Comparison of ENCODE assay signal across 8 cellular contexts in the genomic region with DNA sequence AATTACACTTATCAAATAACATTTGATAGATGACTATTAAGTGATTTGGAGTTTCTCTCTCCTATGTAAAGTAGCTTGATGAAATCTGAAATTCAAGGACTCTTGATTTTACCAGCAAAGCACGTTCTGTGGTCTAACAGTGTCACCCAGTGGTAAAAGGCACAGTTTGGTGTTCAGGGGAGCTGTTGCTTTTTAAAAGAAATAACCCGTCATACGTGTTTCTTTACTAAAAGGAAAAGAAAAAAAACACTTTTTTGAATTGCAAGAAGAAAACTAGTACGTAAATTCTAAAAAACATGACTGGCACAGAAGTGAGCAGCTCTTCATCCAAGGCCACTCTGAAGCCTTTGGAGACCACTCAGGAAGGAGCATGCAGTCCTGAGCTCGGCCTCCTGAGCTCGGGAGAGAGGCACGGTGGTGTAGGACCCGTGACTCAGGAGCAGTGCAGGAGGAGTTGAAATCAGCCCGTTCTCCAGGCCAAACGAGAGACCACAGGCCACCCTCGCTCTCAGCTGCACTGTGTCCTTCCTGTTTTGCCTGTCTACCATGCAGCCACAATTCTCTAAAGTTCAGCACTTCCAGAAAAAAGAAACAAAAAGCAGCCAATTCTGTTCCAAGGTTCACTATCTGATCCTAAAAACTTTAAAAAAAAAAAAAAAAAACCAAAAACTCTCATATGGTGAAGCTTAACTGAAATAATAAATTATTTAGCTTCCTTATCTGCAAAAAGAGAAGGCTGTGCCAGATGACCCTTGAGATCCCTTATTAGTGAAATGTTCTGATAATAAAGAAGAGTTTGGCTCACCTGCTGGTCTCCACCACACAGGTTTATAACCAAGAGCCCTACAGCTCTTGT.
DNase-seq lines count a peak whose midpoint lies in the region; ATAC-seq and TF ChIP-seq lines count a peak whose summit lies in the region.

No MANE protein-coding gene starts in this region.

- in situ Hi-C loops in Panc1 (cut with HindIII; ENCODE audit: low pct_unique_long_range_greater_than_20kb, low sequenced_read_pairs), result no loop called here

- no peaks in the 10 kb centered on the region for H3F3A ChIP-seq in SK-N-SH (replicated peaks; ENCODE audit: insufficient read depth)

- no peak for DNase-seq in SK-N-SH
- DNase-seq in Panc1 (ENCODE audit: low read depth, low spot score), result no peak
- no peak for DNase-seq in endothelial cell (ENCODE audit: low spot score)
- DNase-seq in osteocyte (ENCODE audit: extremely low spot score, unreplicated experiment), result no peak
- DNase-seq in glutamatergic neuron, result no peak

- CTCF ChIA-PET in SK-N-SH (lab: Yijun Ruan, JAX) (interaction anchor here (1.4 to 5.2 kb wide), 4 partner anchors 10 to 280 kb away, joined by 3 to 28 read pairs (median 6); no protein-coding TSS in a partner anchor), Panc1 (lab: Charles Lee) (interaction anchor here (0.7 to 1.0 kb wide), 2 partner anchors 280 to 1384 kb away, joined by 3 to 4 read pairs; no protein-coding TSS in a partner anchor)

- no peak for TF ChIP-seq EP300 in SK-N-SH (IDR thresholded peaks at IDR 0.05; ENCODE audit: borderline replicate concordance in 1 of 2, low read depth in 1 of 2, low read length in 1 of 2)

- H3K36me3 Mint-ChIP-seq in endothelial cell (ENCODE audit: low read depth, unreplicated experiment) (peaks cover 46% of the 10 kb centered on the region), osteocyte (ENCODE audit: unreplicated experiment) (peaks cover 27% of the 10 kb centered on the region), glutamatergic neuron (ENCODE audit: unreplicated experiment) (no peaks in the 10 kb centered on the region)

- H3K27me3 ChIP-seq in SK-N-SH (ENCODE audit: insufficient read depth), result no peaks in the 10 kb centered on the region
- no peaks in the 10 kb centered on the region for H3K27me3 ChIP-seq in Panc1 (ENCODE audit: control insufficient read depth, insufficient read depth, low read length)

- intact Hi-C loops in Panc1 (cut with micrococcal nuclease; ENCODE audit: unreplicated experiment), result no loop called here

- no peak overlapping the region for H3K4me3 ChIP-seq in SK-N-SH (ENCODE audit: low read depth in 2 of 2, low read length in 1 of 2)
- H3K4me3 ChIP-seq in Panc1 (ENCODE audit: low read depth in 2 of 2, low read length in 2 of 2), result no peak overlapping the region

- no peaks in the 10 kb centered on the region for H3K9me2 ChIP-seq in SK-N-SH

- POLR2A ChIA-PET in SK-N-SH (lab: Yijun Ruan, JAX) (interaction anchor here (0.6 to 1.1 kb wide), 2 partner anchors 9 to 210 kb away, joined by 3 read pairs; no protein-coding TSS in a partner anchor), Panc1 (lab: Charles Lee) (no interaction called here)

- H3K4me1 ChIP-seq in SK-N-SH (ENCODE audit: control insufficient read depth in 1 of 2, insufficient read depth in 2 of 2, low read depth in 1 of 2, low read length in 1 of 2), result peaks cover 0 to 8% of the 10 kb centered on the region in 2 experiments; a peak in 2 of 4 replicates
- no peaks in the 10 kb centered on the region for H3K4me1 ChIP-seq in Panc1 (ENCODE audit: control insufficient read depth, insufficient read depth, low read length)

- WGBS in SK-N-SH (ENCODE audit: low lambda C conversion rate), result 87% methylated on average over 11 of the region's 11 CpGs

- no peaks in the 10 kb centered on the region for H3K9me3 Mint-ChIP-seq in endothelial cell (ENCODE audit: unreplicated experiment)
- H3K9me3 Mint-ChIP-seq in osteocyte (ENCODE audit: unreplicated experiment), result no peaks in the 10 kb centered on the region
- H3K9me3 Mint-ChIP-seq in glutamatergic neuron (ENCODE audit: unreplicated experiment), result no peaks in the 10 kb centered on the region

- H3K4me3 Mint-ChIP-seq in endothelial cell (ENCODE audit: unreplicated experiment) (no peak overlapping the region), osteocyte (ENCODE audit: unreplicated experiment) (no peak overlapping the region), glutamatergic neuron (ENCODE audit: unreplicated experiment) (no peak overlapping the region)

- H3K4me1 Mint-ChIP-seq in endothelial cell (ENCODE audit: unreplicated experiment) (peaks cover 68% of the 10 kb centered on the region), osteocyte (ENCODE audit: unreplicated experiment) (peaks cover 32% of the 10 kb centered on the region), glutamatergic neuron (ENCODE audit: low read depth, unreplicated experiment) (peaks cover 32% of the 10 kb centered on the region)

- no peaks in the 10 kb centered on the region for H3K79me2 ChIP-seq in SK-N-SH (ENCODE audit: insufficient read depth)

- no peak overlapping the region for H3K9ac ChIP-seq in SK-N-SH

- H3K27ac Mint-ChIP-seq in endothelial cell (ENCODE audit: unreplicated experiment) (peak overlapping the region; percentile 54), osteocyte (ENCODE audit: unreplicated experiment) (no peak overlapping the region), glutamatergic neuron (ENCODE audit: unreplicated experiment) (no peak overlapping the region)

- TF ChIP-seq CTCF in SK-N-SH (IDR thresholded peaks at IDR 0.05) (peak; percentile 44; the same call in 1 of the 2 replicates), Panc1 (IDR thresholded peaks at IDR 0.05) (peak; percentile 30; the same call in 1 of the 2 replicates), endothelial cell (IDR thresholded peaks at IDR 0.05; ENCODE audit: unreplicated experiment) (no peak), osteocyte (IDR thresholded peaks at IDR 0.05) (peak; percentile 53), glutamatergic neuron (IDR thresholded peaks at IDR 0.05; ENCODE audit: partially characterized antibody, unreplicated experiment) (no peak)

- peaks cover 20% of the 10 kb centered on the region for H3K27me3 Mint-ChIP-seq in endothelial cell (ENCODE audit: unreplicated experiment)
- H3K27me3 Mint-ChIP-seq in osteocyte (ENCODE audit: unreplicated experiment), result no peaks in the 10 kb centered on the region
- H3K27me3 Mint-ChIP-seq in glutamatergic neuron (ENCODE audit: unreplicated experiment), result peaks cover 6% of the 10 kb centered on the region

- H2AFZ ChIP-seq in SK-N-SH (ENCODE audit: low read depth), result no peak overlapping the region

- no peaks in the 10 kb centered on the region for H3K36me3 ChIP-seq in SK-N-SH (replicated peaks in 1 of 2; ENCODE audit: control insufficient read depth in 1 of 2, insufficient read depth in 2 of 2, low read length in 1 of 2)
- H3K36me3 ChIP-seq in Panc1 (ENCODE audit: control insufficient read depth, insufficient read depth, low read length), result no peaks in the 10 kb centered on the region

- BruUV-seq in Panc1 (replicated peaks; lab: Mats Ljungman, UMichigan), result no TSS peak

- H3K4me2 ChIP-seq in SK-N-SH, result no peak overlapping the region

- H4K20me1 ChIP-seq in SK-N-SH (ENCODE audit: insufficient read depth), result no peaks in the 10 kb centered on the region

- H3K27ac ChIP-seq in SK-N-SH (ENCODE audit: low read depth in 2 of 2, low read length in 1 of 2) (no peak overlapping the region), Panc1 (ENCODE audit: low read length) (no peak overlapping the region)

- no peaks in the 10 kb centered on the region for H3K9me3 ChIP-seq in SK-N-SH
- H3K9me3 ChIP-seq in Panc1 (ENCODE audit: control insufficient read depth, insufficient read depth, low read depth, low read length), result no peaks in the 10 kb centered on the region

- ATAC-seq in SK-N-SH treated with all-trans-retinoic acid at 6 μM for 48 hours, result no peak
- no peak for ATAC-seq in Panc1
- ATAC-seq in HG02970 (IDR thresholded peaks at IDR 0.05; ENCODE audit: low FRiP score, unreplicated experiment), result no peak
- ATAC-seq in HG03439 (IDR thresholded peaks at IDR 0.05; ENCODE audit: unreplicated experiment), result no peak

- TF ChIP-seq RAD21 in SK-N-SH (IDR thresholded peaks at IDR 0.05; ENCODE audit: low read length), result 0 out of 2 replicates have a peak, but pooled peaks have one; percentile 25

TF ChIP-seq in SK-N-SH, 30 proteins besides CTCF, POLR2A, EP300 and RAD21 (continues in another document):
- TF ChIP-seq SMC3 (IDR thresholded peaks at IDR 0.05; ENCODE audit: low read depth, low read length) (no peak), ELF1 (IDR thresholded peaks at IDR 0.05) (no peak), GATA2 (CRISPR knock-in tag; IDR thresholded peaks at IDR 0.05) (no peak), GABPA (IDR thresholded peaks at IDR 0.05; ENCODE audit: low read depth) (no peak), TCF12 (IDR thresholded peaks at IDR 0.05) (no peak), USF2 (IDR thresholded peaks at IDR 0.05; ENCODE audit: borderline replicate concordance, low read depth, low read length) (no peak), JUND (IDR thresholded peaks at IDR 0.05) (no peak)
- TF ChIP-seq, protein P1, sequence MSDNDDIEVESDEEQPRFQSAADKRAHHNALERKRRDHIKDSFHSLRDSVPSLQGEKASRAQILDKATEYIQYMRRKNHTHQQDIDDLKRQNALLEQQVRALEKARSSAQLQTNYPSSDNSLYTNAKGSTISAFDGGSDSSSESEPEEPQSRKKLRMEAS (IDR thresholded peaks at IDR 0.05; ENCODE audit: low read depth), result no peak

TF ChIP-seq in SK-N-SH treated with all-trans-retinoic acid at 6 μM for 48 hours, 23 proteins besides CTCF, POLR2A, EP300 and RAD21 (continues in another document):
- no peak for TF ChIP-seq CSDC2 (CRISPR knock-in tag; IDR thresholded peaks at IDR 0.05)
- TF ChIP-seq GLIS3 (CRISPR knock-in tag; IDR thresholded peaks at IDR 0.05), result no peak
- no peak for TF ChIP-seq ZNF8 (CRISPR knock-in tag; IDR thresholded peaks at IDR 0.05)
- TF ChIP-seq BACH2 (CRISPR knock-in tag; IDR thresholded peaks at IDR 0.05; ENCODE audit: borderline replicate concordance), result no peak
- no peak for TF ChIP-seq OSR1 (CRISPR knock-in tag; IDR thresholded peaks at IDR 0.05)
- no peak for TF ChIP-seq POU6F1 (CRISPR knock-in tag; IDR thresholded peaks at IDR 0.05; ENCODE audit: borderline replicate concordance, low read depth)
- TF ChIP-seq RARB (CRISPR knock-in tag; IDR thresholded peaks at IDR 0.05), result no peak

Comparison
In these comparisons a context has a peak if more than half of its experiments do, and no peak if none do; other contexts are left out.
1. CTCF ChIP-seq: peak in SK-N-SH (single experiment), Panc1 (single experiment) and osteocyte (single experiment); none in endothelial cell (single experiment) and glutamatergic neuron (single experiment).